8 cellular contexts compared by ENCODE assay signal in genomic region chr20:46308258-46309157, GRCh38. TPM values are rescaled to one million over a fixed set of nuclear protein-coding genes. Genes with fewer than 3 reads are reported as not detected.
DNase-seq lines count a peak whose midpoint lies in the region; ATAC-seq and TF ChIP-seq lines count a peak whose summit lies in the region.

Gene CDH22 (minus strand): TSS chr20:46308498. CDS start chr20:46251294, 57,204 bp downstream.

- no peaks in the 10 kb centered on the region for H3K9me3 Mint-ChIP-seq in activated T-helper 1 cell treated with anti-CD3 and anti-CD28 coated beads, Interleukin-12 subunit alpha, Interleukin-12 subunit beta, Interleukin-2, Interleukin-4 antibody, amounts not matched to agents 30 ng/mL and 10 ng/mL and 1 ng/mL, durations not matched to agents 14 hours and 24 hours and 36 hours
- H3K9me3 Mint-ChIP-seq in neural crest cell, result no peaks in the 10 kb centered on the region

- DNase-seq in AG10803 (ENCODE audit: low read depth) (peak; percentile 22), H7 (peak; percentile 94), NCI-H774 (lab: John Stamatoyannopoulos, UW) (peak; percentile 47), fibroblast of peridontal ligament (ENCODE audit: extremely low read depth) (peak; percentile 10), neural crest cell (ENCODE audit: low read depth, low spot score) (peak; percentile 57)
- no peak for DNase-seq in activated T-helper 1 cell treated with anti-CD3 and anti-CD28 coated beads, Interleukin-12 subunit alpha, Interleukin-12 subunit beta, Interleukin-2, Interleukin-4 antibody, amounts not matched to agents 30 ng/mL and 10 ng/mL and 1 ng/mL, durations not matched to agents 14 hours and 24 hours and 36 hours (ENCODE audit: low spot score)

- peaks cover 73% of the 10 kb centered on the region for H3K27me3 Mint-ChIP-seq in activated T-helper 1 cell treated with anti-CD3 and anti-CD28 coated beads, Interleukin-12 subunit alpha, Interleukin-12 subunit beta, Interleukin-2, Interleukin-4 antibody, amounts not matched to agents 30 ng/mL and 10 ng/mL and 1 ng/mL, durations not matched to agents 14 hours and 24 hours and 36 hours (ENCODE audit: insufficient read depth)
- peaks cover 91% of the 10 kb centered on the region for H3K27me3 Mint-ChIP-seq in neural crest cell (ENCODE audit: low read depth)

- ATAC-seq in GM21360 (IDR thresholded peaks at IDR 0.05; ENCODE audit: unreplicated experiment), result no peak
- ATAC-seq in GM18505 (IDR thresholded peaks at IDR 0.05; ENCODE audit: unreplicated experiment), result no peak

- TF ChIP-seq CTCF in AG10803 (conservative IDR thresholded peaks at IDR 0.05; ENCODE audit: low read length) (peak; percentile 32), neural crest cell (conservative IDR thresholded peaks at IDR 0.05) (peak; percentile 63)

- no peaks in the 10 kb centered on the region for H3K36me3 ChIP-seq in H7 (replicated peaks; ENCODE audit: control insufficient read depth, insufficient read depth, low read length)

- H3K4me1 Mint-ChIP-seq in activated T-helper 1 cell treated with anti-CD3 and anti-CD28 coated beads, Interleukin-12 subunit alpha, Interleukin-12 subunit beta, Interleukin-2, Interleukin-4 antibody, amounts not matched to agents 30 ng/mL and 10 ng/mL and 1 ng/mL, durations not matched to agents 14 hours and 24 hours and 36 hours (ENCODE audit: low read depth), result peaks cover 7% of the 10 kb centered on the region
- peaks cover 14% of the 10 kb centered on the region for H3K4me1 Mint-ChIP-seq in neural crest cell

- intact Hi-C loops in activated T-helper 1 cell treated with anti-CD3 and anti-CD28 coated beads, Interleukin-12 subunit alpha, Interleukin-12 subunit beta, Interleukin-2, Interleukin-4 antibody, amounts not matched to agents 30 ng/mL and 10 ng/mL and 1 ng/mL, durations not matched to agents 14 hours and 24 hours and 36 hours (cut with micrococcal nuclease), result loop anchor here (1.0 to 10.0 kb wide), 3 partner anchors 54 to 284 kb away; partner anchors contain the start of gene SLC12A5

- H3K27ac Mint-ChIP-seq in activated T-helper 1 cell treated with anti-CD3 and anti-CD28 coated beads, Interleukin-12 subunit alpha, Interleukin-12 subunit beta, Interleukin-2, Interleukin-4 antibody, amounts not matched to agents 30 ng/mL and 10 ng/mL and 1 ng/mL, durations not matched to agents 14 hours and 24 hours and 36 hours, result no peak within 1 kb of the TSS
- no peak within 1 kb of the TSS for H3K27ac Mint-ChIP-seq in neural crest cell (ENCODE audit: unreplicated experiment)

- peaks cover 79% of the 10 kb centered on the region for H3K27me3 ChIP-seq in H7 (ENCODE audit: control insufficient read depth, insufficient read depth, low read length)

- TF ChIP-seq POLR2A in GM18505 (IDR thresholded peaks at IDR 0.05; ENCODE audit: borderline replicate concordance, extremely low read depth, insufficient read depth, insufficient read length), result no peak

- no peaks in the 10 kb centered on the region for H3K36me3 Mint-ChIP-seq in activated T-helper 1 cell treated with anti-CD3 and anti-CD28 coated beads, Interleukin-12 subunit alpha, Interleukin-12 subunit beta, Interleukin-2, Interleukin-4 antibody, amounts not matched to agents 30 ng/mL and 10 ng/mL and 1 ng/mL, durations not matched to agents 14 hours and 24 hours and 36 hours (ENCODE audit: low read depth)
- H3K36me3 Mint-ChIP-seq in neural crest cell (ENCODE audit: low read depth), result no peaks in the 10 kb centered on the region

- H3K4me3 ChIP-seq in AG10803 (ENCODE audit: low read length) (peak within 1 kb of the TSS; percentile 31; the same call in 1 of the 2 replicates), H7 (ENCODE audit: insufficient read depth, low read depth, low read length) (peak within 1 kb of the TSS; percentile 55)

- H3K4me3 Mint-ChIP-seq in activated T-helper 1 cell treated with anti-CD3 and anti-CD28 coated beads, Interleukin-12 subunit alpha, Interleukin-12 subunit beta, Interleukin-2, Interleukin-4 antibody, amounts not matched to agents 30 ng/mL and 10 ng/mL and 1 ng/mL, durations not matched to agents 14 hours and 24 hours and 36 hours, result peak within 1 kb of the TSS; percentile 56
- peak within 1 kb of the TSS; percentile 86 for H3K4me3 Mint-ChIP-seq in neural crest cell

RNA-seq across cellular contexts. Expression of gene CDH22, which starts in this region (rescaled TPM):
- 0.03 TPM in 1 of 2 replicates, not detected in the other for total RNA-seq in H7 (2014; rRNA removed; shearing (Covaris generic))
- not detected in 2 replicates for total RNA-seq in activated T-helper 1 cell treated with anti-CD3 and anti-CD28 coated beads, Interleukin-12 subunit alpha, Interleukin-12 subunit beta, Interleukin-2, Interleukin-4 antibody, amounts not matched to agents 30 ng/mL and 10 ng/mL and 1 ng/mL, durations not matched to agents 14 hours and 24 hours and 36 hours
- total RNA-seq in neural crest cell, result 0.09 TPM in 1 of 2 replicates, not detected in the other

Comparison
In these comparisons a context has a peak if more than half of its experiments do, and no peak if none do; other contexts are left out.
1. Peak in DNase-seq and H3K4me3 ChIP-seq in H7; RNA of the gene not detected or under 1 TPM.
2. Peak in DNase-seq in neural crest cell; RNA of the gene not detected or under 1 TPM.